ENCODE assay signal across 8 cellular contexts in the genomic region with DNA sequence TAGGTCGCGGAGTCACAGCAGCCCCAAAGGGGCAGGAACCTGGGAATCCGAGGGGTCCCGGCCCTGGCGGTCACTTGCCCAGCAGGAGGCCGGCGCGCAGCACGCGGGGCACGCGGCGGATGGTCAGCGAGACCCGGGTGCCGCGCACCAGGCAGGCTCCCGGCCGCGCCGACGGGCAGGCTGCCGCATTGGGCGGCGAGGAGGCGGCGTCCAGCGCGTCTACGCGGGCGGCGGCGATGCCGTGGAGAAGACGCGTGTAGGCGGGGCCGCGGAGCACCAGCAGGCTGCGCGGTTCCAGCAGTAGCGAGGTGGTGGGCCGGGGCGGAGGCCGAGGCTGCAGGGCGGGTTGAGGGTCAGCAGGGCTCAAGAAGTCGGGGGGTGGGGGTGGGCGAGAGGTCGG. TPM values are rescaled to one million over a fixed set of nuclear protein-coding genes. Genes with fewer than 3 reads are reported as not detected.
DNase-seq lines count a peak whose midpoint lies in the region; ATAC-seq and TF ChIP-seq lines count a peak whose summit lies in the region.

No MANE protein-coding gene starts in this region.

- H3K27me3 ChIP-seq in naive thymus-derived CD4-positive, alpha-beta T cell (ENCODE audit: control insufficient read depth in 2 of 2, insufficient read depth in 2 of 2, low read length in 2 of 2) = no peaks in the 10 kb centered on the region
- H3K27me3 ChIP-seq in upper lobe of left lung = no peaks in the 10 kb centered on the region

- no peaks in the 10 kb centered on the region for H3K36me3 ChIP-seq in naive thymus-derived CD4-positive, alpha-beta T cell (ENCODE audit: control insufficient read depth in 2 of 3, insufficient read depth in 3 of 3, low read length in 3 of 3)
- H3K36me3 ChIP-seq in upper lobe of left lung = peaks cover 0 to 6% (median 0%) of the 10 kb centered on the region in 4 donors

- peak overlapping the region; percentile 42 for H3K4me3 ChIP-seq in GM12865 (ENCODE audit: low read depth, low read length)
- H3K4me3 ChIP-seq in fibroblast of mammary gland (ENCODE audit: control insufficient read depth, low read depth, low read length) = peak overlapping the region; percentile 44
- peak overlapping the region; percentile 47 for H3K4me3 ChIP-seq in naive thymus-derived CD4-positive, alpha-beta T cell (ENCODE audit: low read length)
- H3K4me3 ChIP-seq in upper lobe of left lung = peak overlapping the region in 3 of 4 donors; percentile 33 to 53 (median 46)

- peak; percentile 66 for DNase-seq in GM12865 (ENCODE audit: low read depth)
- peak; percentile 46 for DNase-seq in NCI-H510A treated with DMSO at 0.1 percent for 48 hours (lab: John Stamatoyannopoulos, UW)
- peak; percentile 73 to 74 for DNase-seq in activated T-cell treated with anti-CD3 and anti-CD28 coated beads, Interleukin-2, amount 50 U/mL, for 72 hours
- peak; percentile 54 for DNase-seq in fibroblast of mammary gland (ENCODE audit: low read depth)
- DNase-seq in naive thymus-derived CD4-positive, alpha-beta T cell = peak in 8 of 9 donors; percentile 11 to 65 (median 31)
- peak; percentile 74 to 94 for DNase-seq in upper lobe of left lung
- no peak for DNase-seq in LoVo (ENCODE audit: low spot score)
- DNase-seq in glomerular visceral epithelial cell (ENCODE audit: extremely low spot score) = no peak

- peak overlapping the region; percentile 38 for H3K27ac ChIP-seq in naive thymus-derived CD4-positive, alpha-beta T cell (ENCODE audit: low read depth, low read length)
- peak overlapping the region; percentile 19 to 76 (median 54) for H3K27ac ChIP-seq in upper lobe of left lung

- TF ChIP-seq EP300 in upper lobe of left lung (IDR thresholded peaks at IDR 0.05) = no peak

- intact Hi-C loops in naive thymus-derived CD4-positive, alpha-beta T cell (cut with micrococcal nuclease) = no loop called here

- peaks cover 11 to 17% of the 10 kb centered on the region in 2 donors for H3K4me1 ChIP-seq in naive thymus-derived CD4-positive, alpha-beta T cell (ENCODE audit: control insufficient read depth in 2 of 2, insufficient read depth in 2 of 2, low read length in 2 of 2)
- peaks cover 16 to 25% (median 21%) of the 10 kb centered on the region in 4 donors for H3K4me1 ChIP-seq in upper lobe of left lung

- H3K9me3 Mint-ChIP-seq in activated T-cell treated with anti-CD3 and anti-CD28 coated beads, Interleukin-2, amount 50 U/mL, for 72 hours = no peaks in the 10 kb centered on the region
- no peaks in the 10 kb centered on the region for H3K9me3 Mint-ChIP-seq in naive thymus-derived CD4-positive, alpha-beta T cell

- peak in 1 of 4 donors; percentile 55 for TF ChIP-seq POLR2A in upper lobe of left lung (IDR thresholded peaks at IDR 0.05)

- H3K36me3 Mint-ChIP-seq in activated T-cell treated with anti-CD3 and anti-CD28 coated beads, Interleukin-2, amount 50 U/mL, for 72 hours (ENCODE audit: insufficient read depth in 2 of 2) = peaks cover 1 to 3% of the 10 kb centered on the region in 2 donors
- H3K36me3 Mint-ChIP-seq in naive thymus-derived CD4-positive, alpha-beta T cell = peaks cover 0 to 10% (median 0%) of the 10 kb centered on the region in 5 donors

- H3K9me3 ChIP-seq in naive thymus-derived CD4-positive, alpha-beta T cell (ENCODE audit: control insufficient read depth in 2 of 3, low read length in 3 of 3) = no peaks in the 10 kb centered on the region
- no peaks in the 10 kb centered on the region for H3K9me3 ChIP-seq in upper lobe of left lung

- 2 to 22% methylated on average over 5 to 14 of the region's 50 CpGs for WGBS in upper lobe of left lung, 2 donors

- ATAC-seq in activated T-cell treated with anti-CD3 and anti-CD28 coated beads, Interleukin-2, amount 50 U/mL, for 72 hours (replicated peaks in 1 of 2) = peak; percentile 24 to 46
- ATAC-seq in naive thymus-derived CD4-positive, alpha-beta T cell = no peak
- ATAC-seq in upper lobe of left lung (ENCODE audit: low FRiP score in 2 of 2) = peak; percentile 47 to 81

- H3K4me3 Mint-ChIP-seq in activated T-cell treated with anti-CD3 and anti-CD28 coated beads, Interleukin-2, amount 50 U/mL, for 72 hours = peak overlapping the region; percentile 40 to 62
- peak overlapping the region; percentile 27 to 79 (median 71) for H3K4me3 Mint-ChIP-seq in naive thymus-derived CD4-positive, alpha-beta T cell

- H3K27ac Mint-ChIP-seq in activated T-cell treated with anti-CD3 and anti-CD28 coated beads, Interleukin-2, amount 50 U/mL, for 72 hours = no peak overlapping the region
- peak overlapping the region in 2 of 9 donors; percentile 26 to 69 for H3K27ac Mint-ChIP-seq in naive thymus-derived CD4-positive, alpha-beta T cell

- H3K27me3 Mint-ChIP-seq in activated T-cell treated with anti-CD3 and anti-CD28 coated beads, Interleukin-2, amount 50 U/mL, for 72 hours (ENCODE audit: low read depth) = no peaks in the 10 kb centered on the region
- no peaks in the 10 kb centered on the region for H3K27me3 Mint-ChIP-seq in naive thymus-derived CD4-positive, alpha-beta T cell

- peaks cover 36% of the 10 kb centered on the region for H3K4me1 Mint-ChIP-seq in activated T-cell treated with anti-CD3 and anti-CD28 coated beads, Interleukin-2, amount 50 U/mL, for 72 hours (ENCODE audit: low read depth)
- H3K4me1 Mint-ChIP-seq in naive thymus-derived CD4-positive, alpha-beta T cell = peaks cover 19 to 38% (median 36%) of the 10 kb centered on the region in 7 donors

- CTCF ChIA-PET in naive thymus-derived CD4-positive, alpha-beta T cell (lab: Charles Lee) = no interaction called here

- POLR2A ChIA-PET in naive thymus-derived CD4-positive, alpha-beta T cell (lab: Charles Lee) = interaction anchor here (0.5 to 0.9 kb wide), 3 partner anchors 45 to 427 kb away, joined by 3 to 4 read pairs (median 4); partner anchors contain the start of gene THAP8

- no peak for TF ChIP-seq CTCF in GM12865 (IDR thresholded peaks at IDR 0.05; ENCODE audit: insufficient read depth, low read depth, low read length, missing control alignments)
- no peak for TF ChIP-seq CTCF in fibroblast of mammary gland (conservative IDR thresholded peaks at IDR 0.05; ENCODE audit: control insufficient read depth, insufficient read depth, low read depth, low read length)
- peak in 1 of 6 experiments; percentile 15 for TF ChIP-seq CTCF in upper lobe of left lung (IDR thresholded peaks at IDR 0.05)

RNA-seq across cellular contexts. Expression of gene SYNE4, which starts 0.6 kb away (rescaled TPM):
- 1 to 10 TPM; 3.3 to 4.8 TPM for total RNA-seq in activated T-cell treated with anti-CD3 and anti-CD28 coated beads, Interleukin-2, amount 50 U/mL, for 72 hours
- total RNA-seq in naive thymus-derived CD4-positive, alpha-beta T cell = 1 to 10 TPM; 1.7 to 5.4 (median 3.8) TPM
- under 1 TPM in 1 of 2 donors, not detected in 1; 0.14 TPM for polyA plus RNA-seq in naive thymus-derived CD4-positive, alpha-beta T cell
- total RNA-seq in upper lobe of left lung = 10 to 100 TPM in 5 of 6 donors, 1 to 10 TPM in 1; 9.5 to 21.0 (median 10.9) TPM

RNA-seq across cellular contexts. Expression of gene ALKBH6, which starts 4.8 kb away (rescaled TPM):
- total RNA-seq in activated T-cell treated with anti-CD3 and anti-CD28 coated beads, Interleukin-2, amount 50 U/mL, for 72 hours = 10 to 100 TPM; 46.8 to 55.9 TPM
- 10 to 100 TPM; 32.6 to 60.6 (median 49.3) TPM for total RNA-seq in naive thymus-derived CD4-positive, alpha-beta T cell
- 10 to 100 TPM; 19.1 to 34.1 TPM for polyA plus RNA-seq in naive thymus-derived CD4-positive, alpha-beta T cell
- 10 to 100 TPM; 22.3 to 95.3 (median 32.6) TPM for total RNA-seq in upper lobe of left lung

RNA-seq across cellular contexts. Expression of gene SDHAF1, which starts 14.2 kb away (rescaled TPM):
- 10 to 100 TPM; 24.0 to 24.2 TPM for total RNA-seq in activated T-cell treated with anti-CD3 and anti-CD28 coated beads, Interleukin-2, amount 50 U/mL, for 72 hours
- total RNA-seq in naive thymus-derived CD4-positive, alpha-beta T cell = 10 to 100 TPM in 3 of 5 experiments, 1 to 10 TPM in 2; 7.8 to 26.1 (median 17.8) TPM
- 10 to 100 TPM; 29.9 to 58.1 TPM for polyA plus RNA-seq in naive thymus-derived CD4-positive, alpha-beta T cell
- 10 to 100 TPM; 13.6 to 41.2 (median 28.9) TPM for total RNA-seq in upper lobe of left lung

RNA-seq across cellular contexts. Expression of gene CLIP3, which starts 23.5 kb away (rescaled TPM):
- 1 to 10 TPM; 1.0 to 2.7 TPM for total RNA-seq in activated T-cell treated with anti-CD3 and anti-CD28 coated beads, Interleukin-2, amount 50 U/mL, for 72 hours
- 1 to 10 TPM; 1.1 to 4.0 (median 3.0) TPM for total RNA-seq in naive thymus-derived CD4-positive, alpha-beta T cell
- 1 to 10 TPM; 3.1 to 5.2 TPM for polyA plus RNA-seq in naive thymus-derived CD4-positive, alpha-beta T cell
- 10 to 100 TPM in 1 of 6 donors, 1 to 10 TPM in 5; 3.0 to 13.0 (median 6.4) TPM for total RNA-seq in upper lobe of left lung

RNA-seq across cellular contexts. Expression of gene THAP8, which starts 44.9 kb away (rescaled TPM):
- 1 to 10 TPM; 1.1 to 1.3 TPM for total RNA-seq in activated T-cell treated with anti-CD3 and anti-CD28 coated beads, Interleukin-2, amount 50 U/mL, for 72 hours
- total RNA-seq in naive thymus-derived CD4-positive, alpha-beta T cell = 1 to 10 TPM; 2.2 to 6.6 (median 6.1) TPM
- polyA plus RNA-seq in naive thymus-derived CD4-positive, alpha-beta T cell = 1 to 10 TPM; 4.5 to 5.4 TPM
- 10 to 100 TPM in 1 of 6 donors, 1 to 10 TPM in 5; 2.4 to 10.5 (median 7.8) TPM for total RNA-seq in upper lobe of left lung

Comparison
In these comparisons a context has a peak if more than half of its experiments do, and no peak if none do; other contexts are left out.
1. DNase-seq: peak in GM12865 (single experiment), NCI-H510A treated with DMSO at 0.1 percent for 48 hours (single experiment), activated T-cell treated with anti-CD3 and anti-CD28 coated beads, Interleukin-2, amount 50 U/mL, for 72 hours (2 of 2), fibroblast of mammary gland (single experiment), naive thymus-derived CD4-positive, alpha-beta T cell (8 of 9) and upper lobe of left lung (2 of 2); none in LoVo (single experiment) and glomerular visceral epithelial cell (single experiment).
2. Peak in every context shown above with its lines, with median percentiles within 50 percentile points of each other: H3K4me3 ChIP-seq.